Comparison of ENCODE assay signal across 2 cellular contexts in the genomic region with DNA sequence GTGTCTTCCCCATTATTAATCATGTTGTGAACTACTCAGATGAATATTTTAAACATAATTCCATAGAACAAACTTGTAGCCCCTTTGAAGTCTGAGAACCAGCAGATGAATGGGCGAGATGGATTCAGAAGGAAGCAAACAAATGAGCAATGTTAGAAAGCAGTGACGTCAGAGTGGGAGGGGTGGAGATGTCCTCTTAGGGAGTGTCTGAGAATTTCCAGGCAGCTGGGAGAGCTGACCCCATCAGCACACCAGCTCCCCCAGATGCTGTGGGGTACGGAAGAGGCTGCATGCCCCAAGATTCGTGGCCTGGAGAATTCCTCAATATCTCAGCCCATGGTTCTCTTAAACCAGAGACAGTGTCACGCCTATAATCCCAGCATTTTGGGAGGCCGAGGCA.
TF ChIP-seq lines count a peak whose summit lies in the region.

No MANE protein-coding gene starts in this region.

TF ChIP-seq in A549, 52 proteins besides CTCF, POLR2A, EP300 and RAD21 (continued from another document):
- TF ChIP-seq, protein P1, sequence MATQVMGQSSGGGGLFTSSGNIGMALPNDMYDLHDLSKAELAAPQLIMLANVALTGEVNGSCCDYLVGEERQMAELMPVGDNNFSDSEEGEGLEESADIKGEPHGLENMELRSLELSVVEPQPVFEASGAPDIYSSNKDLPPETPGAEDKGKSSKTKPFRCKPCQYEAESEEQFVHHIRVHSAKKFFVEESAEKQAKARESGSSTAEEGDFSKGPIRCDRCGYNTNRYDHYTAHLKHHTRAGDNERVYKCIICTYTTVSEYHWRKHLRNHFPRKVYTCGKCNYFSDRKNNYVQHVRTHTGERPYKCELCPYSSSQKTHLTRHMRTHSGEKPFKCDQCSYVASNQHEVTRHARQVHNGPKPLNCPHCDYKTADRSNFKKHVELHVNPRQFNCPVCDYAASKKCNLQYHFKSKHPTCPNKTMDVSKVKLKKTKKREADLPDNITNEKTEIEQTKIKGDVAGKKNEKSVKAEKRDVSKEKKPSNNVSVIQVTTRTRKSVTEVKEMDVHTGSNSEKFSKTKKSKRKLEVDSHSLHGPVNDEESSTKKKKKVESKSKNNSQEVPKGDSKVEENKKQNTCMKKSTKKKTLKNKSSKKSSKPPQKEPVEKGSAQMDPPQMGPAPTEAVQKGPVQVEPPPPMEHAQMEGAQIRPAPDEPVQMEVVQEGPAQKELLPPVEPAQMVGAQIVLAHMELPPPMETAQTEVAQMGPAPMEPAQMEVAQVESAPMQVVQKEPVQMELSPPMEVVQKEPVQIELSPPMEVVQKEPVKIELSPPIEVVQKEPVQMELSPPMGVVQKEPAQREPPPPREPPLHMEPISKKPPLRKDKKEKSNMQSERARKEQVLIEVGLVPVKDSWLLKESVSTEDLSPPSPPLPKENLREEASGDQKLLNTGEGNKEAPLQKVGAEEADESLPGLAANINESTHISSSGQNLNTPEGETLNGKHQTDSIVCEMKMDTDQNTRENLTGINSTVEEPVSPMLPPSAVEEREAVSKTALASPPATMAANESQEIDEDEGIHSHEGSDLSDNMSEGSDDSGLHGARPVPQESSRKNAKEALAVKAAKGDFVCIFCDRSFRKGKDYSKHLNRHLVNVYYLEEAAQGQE (IDR thresholded peaks at IDR 0.05), result no peak

TF ChIP-seq in HEK293, 187 proteins besides CTCF, POLR2A, EP300 and RAD21 (continued from another document):
- TF ChIP-seq, protein P2, sequence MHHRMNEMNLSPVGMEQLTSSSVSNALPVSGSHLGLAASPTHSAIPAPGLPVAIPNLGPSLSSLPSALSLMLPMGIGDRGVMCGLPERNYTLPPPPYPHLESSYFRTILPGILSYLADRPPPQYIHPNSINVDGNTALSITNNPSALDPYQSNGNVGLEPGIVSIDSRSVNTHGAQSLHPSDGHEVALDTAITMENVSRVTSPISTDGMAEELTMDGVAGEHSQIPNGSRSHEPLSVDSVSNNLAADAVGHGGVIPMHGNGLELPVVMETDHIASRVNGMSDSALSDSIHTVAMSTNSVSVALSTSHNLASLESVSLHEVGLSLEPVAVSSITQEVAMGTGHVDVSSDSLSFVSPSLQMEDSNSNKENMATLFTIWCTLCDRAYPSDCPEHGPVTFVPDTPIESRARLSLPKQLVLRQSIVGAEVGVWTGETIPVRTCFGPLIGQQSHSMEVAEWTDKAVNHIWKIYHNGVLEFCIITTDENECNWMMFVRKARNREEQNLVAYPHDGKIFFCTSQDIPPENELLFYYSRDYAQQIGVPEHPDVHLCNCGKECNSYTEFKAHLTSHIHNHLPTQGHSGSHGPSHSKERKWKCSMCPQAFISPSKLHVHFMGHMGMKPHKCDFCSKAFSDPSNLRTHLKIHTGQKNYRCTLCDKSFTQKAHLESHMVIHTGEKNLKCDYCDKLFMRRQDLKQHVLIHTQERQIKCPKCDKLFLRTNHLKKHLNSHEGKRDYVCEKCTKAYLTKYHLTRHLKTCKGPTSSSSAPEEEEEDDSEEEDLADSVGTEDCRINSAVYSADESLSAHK (tag by site-specific recombination; IDR thresholded peaks at IDR 0.05), result no peak
